Comparison of ENCODE assay signal across 1 cellular context in genomic region chr16:87172632-87173031, GRCh38.
TF ChIP-seq lines count a peak whose summit lies in the region.

No MANE protein-coding gene starts in this region.

TF ChIP-seq in K562, 482 proteins besides CTCF, POLR2A, EP300 and RAD21 (continued from another document):
- no peak for TF ChIP-seq ZMIZ1 (IDR thresholded peaks at IDR 0.05; ENCODE audit: low read depth in 2 of 2, low read length in 2 of 2)
- TF ChIP-seq, protein P1, sequence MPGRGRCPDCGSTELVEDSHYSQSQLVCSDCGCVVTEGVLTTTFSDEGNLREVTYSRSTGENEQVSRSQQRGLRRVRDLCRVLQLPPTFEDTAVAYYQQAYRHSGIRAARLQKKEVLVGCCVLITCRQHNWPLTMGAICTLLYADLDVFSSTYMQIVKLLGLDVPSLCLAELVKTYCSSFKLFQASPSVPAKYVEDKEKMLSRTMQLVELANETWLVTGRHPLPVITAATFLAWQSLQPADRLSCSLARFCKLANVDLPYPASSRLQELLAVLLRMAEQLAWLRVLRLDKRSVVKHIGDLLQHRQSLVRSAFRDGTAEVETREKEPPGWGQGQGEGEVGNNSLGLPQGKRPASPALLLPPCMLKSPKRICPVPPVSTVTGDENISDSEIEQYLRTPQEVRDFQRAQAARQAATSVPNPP (IDR thresholded peaks at IDR 0.05; ENCODE audit: borderline replicate concordance, insufficient read depth, insufficient read length) = no peak
